Comparison of ENCODE assay signal across 19 cellular contexts in genomic region chr10:3534433-3534832, GRCh38.
DNase-seq lines count a peak whose midpoint lies in the region; ATAC-seq, FAIRE-seq and TF ChIP-seq lines count a peak whose summit lies in the region.
"Had no signal": no experiment of that assay in that cellular context is flagged by ENCODE, and none has a peak within 500 bp of the region (broad histone marks: within the 10 kb centered on the region; RNA-seq: fewer than 3 reads in every experiment).

No MANE protein-coding gene starts in this region.

- H3K27me3 ChIP-seq in HepG2 (ENCODE audit: control insufficient read depth in 1 of 2, insufficient read depth in 2 of 2, low read length in 2 of 2) (peaks cover 2 to 52% of the 10 kb centered on the region in 2 experiments; a peak in 3 of 5 replicates), right lobe of liver (no peaks in the 10 kb centered on the region), astrocyte (ENCODE audit: insufficient read depth, low read length) (no peaks in the 10 kb centered on the region)
- H3K27me3 ChIP-seq: BLaER1 treated with 17β-estradiol and CSF1 and Interleukin-3, amounts not matched to agents 10 nM and 100 nM had no signal

- H3K9me3 ChIP-seq in HepG2 (ENCODE audit: low read length) (no peaks in the 10 kb centered on the region), right lobe of liver (no peaks in the 10 kb centered on the region), astrocyte (ENCODE audit: insufficient read depth, low read depth, low read length) (no peaks in the 10 kb centered on the region)
- H3K9me3 ChIP-seq: BLaER1 treated with 17β-estradiol and CSF1 and Interleukin-3, amounts not matched to agents 10 nM and 100 nM had no signal

- FAIRE-seq in HepG2 (lab: Jason Lieb, UNC) (no peak), astrocyte (lab: Jason Lieb, UNC) (no peak)
- FAIRE-seq: GM12892, HTR-8/SVneo had no signal

- no peak for TF ChIP-seq POLR2A in HepG2 (IDR thresholded peaks at IDR 0.05; ENCODE audit: insufficient read depth in 1 of 2, low read depth in 2 of 2, low read length in 2 of 2)
- TF ChIP-seq POLR2A in right lobe of liver (IDR thresholded peaks at IDR 0.05) = no peak

- H3K4me2 ChIP-seq in HepG2 (ENCODE audit: low read depth, low read length) (no peak overlapping the region), astrocyte (ENCODE audit: low read length) (no peak overlapping the region)

- peak overlapping the region; percentile 10 for H3K27ac Mint-ChIP-seq in astrocyte (ENCODE audit: unreplicated experiment)
- no peak overlapping the region for H3K27ac Mint-ChIP-seq in activated T-helper 2 cell treated with anti-CD3 and anti-CD28 coated beads, Interferon-gamma antibody, Interleukin-2, Interleukin-4, amounts not matched to agents 10 μg/mL and 5 μg/mL and 100 μg/mL, durations not matched to agents 14 hours and 24 hours and 36 hours
- H3K27ac Mint-ChIP-seq: CD4-positive, CD25-positive, alpha-beta regulatory T cell had no signal

- H3K4me3 ChIP-seq in HepG2 (replicated peaks in 1 of 3; ENCODE audit: insufficient read depth in 1 of 3, low read depth in 2 of 3, low read length in 3 of 3) (no peak overlapping the region), right lobe of liver (no peak overlapping the region), astrocyte (ENCODE audit: insufficient read depth, low read depth, low read length) (no peak overlapping the region)
- H3K4me3 ChIP-seq: BLaER1 treated with 17β-estradiol and CSF1 and Interleukin-3, amounts not matched to agents 10 nM and 100 nM; GM23248 had no signal

- H3K79me2 ChIP-seq in HepG2 (ENCODE audit: insufficient read depth, low read length) (no peaks in the 10 kb centered on the region), astrocyte (ENCODE audit: insufficient read depth, low read length) (no peaks in the 10 kb centered on the region)

- H3K36me3 ChIP-seq in HepG2 (replicated peaks in 1 of 2; ENCODE audit: control insufficient read depth in 1 of 2, insufficient read depth in 2 of 2, low read length in 2 of 2) (no peaks in the 10 kb centered on the region), right lobe of liver (no peaks in the 10 kb centered on the region), astrocyte (ENCODE audit: insufficient read depth, low read length) (no peaks in the 10 kb centered on the region)
- H3K36me3 ChIP-seq: BLaER1 treated with 17β-estradiol and CSF1 and Interleukin-3, amounts not matched to agents 10 nM and 100 nM had no signal

- no TSS peak for BruUV-seq in HepG2 (replicated peaks; lab: Mats Ljungman, UMichigan)

- TF ChIP-seq RAD21 in HepG2 (CRISPR knock-in tag; IDR thresholded peaks at IDR 0.05) = no peak

- no peak for TF ChIP-seq EP300 in HepG2 (IDR thresholded peaks at IDR 0.05; ENCODE audit: low read depth in 2 of 2, low read length in 2 of 2)
- no peak for TF ChIP-seq EP300 in HepG2 (CRISPR knock-in tag; IDR thresholded peaks at IDR 0.05; ENCODE audit: borderline replicate concordance)

- H3K27ac ChIP-seq in HepG2 (ENCODE audit: extremely low read length, insufficient read depth, low read length) = no peak overlapping the region
- H3K27ac ChIP-seq in right lobe of liver = no peak overlapping the region
- no peak overlapping the region for H3K27ac ChIP-seq in astrocyte (ENCODE audit: low read depth, low read length)
- H3K27ac ChIP-seq: BLaER1 treated with 17β-estradiol and CSF1 and Interleukin-3, amounts not matched to agents 10 nM and 100 nM; GM23248 had no signal

- H3K36me3 Mint-ChIP-seq in astrocyte (ENCODE audit: low read depth, unreplicated experiment) = peaks cover 2% of the 10 kb centered on the region
- H3K36me3 Mint-ChIP-seq in activated T-helper 2 cell treated with anti-CD3 and anti-CD28 coated beads, Interferon-gamma antibody, Interleukin-2, Interleukin-4, amounts not matched to agents 10 μg/mL and 5 μg/mL and 100 μg/mL, durations not matched to agents 14 hours and 24 hours and 36 hours (ENCODE audit: low read depth) = no peaks in the 10 kb centered on the region
- H3K36me3 Mint-ChIP-seq: CD4-positive, CD25-positive, alpha-beta regulatory T cell had no signal

- H3K4me1 Mint-ChIP-seq in astrocyte (ENCODE audit: low read depth, unreplicated experiment) = peaks cover 25% of the 10 kb centered on the region
- peaks cover 6% of the 10 kb centered on the region for H3K4me1 Mint-ChIP-seq in activated T-helper 2 cell treated with anti-CD3 and anti-CD28 coated beads, Interferon-gamma antibody, Interleukin-2, Interleukin-4, amounts not matched to agents 10 μg/mL and 5 μg/mL and 100 μg/mL, durations not matched to agents 14 hours and 24 hours and 36 hours (ENCODE audit: low read depth)
- H3K4me1 Mint-ChIP-seq: CD4-positive, CD25-positive, alpha-beta regulatory T cell had no signal

- ATAC-seq in HepG2 (no peak), right lobe of liver (no peak), GM21786 (IDR thresholded peaks at IDR 0.05; ENCODE audit: unreplicated experiment) (no peak)

- DNase-seq in HepG2 (ENCODE audit: low spot score) = no peak
- DNase-seq in right lobe of liver = no peak
- DNase-seq in astrocyte (ENCODE audit: low read depth) = no peak
- peak; percentile 16 for DNase-seq in left kidney (ENCODE audit: low read depth, low spot score)
- DNase-seq in NCI-H526 (lab: John Stamatoyannopoulos, UW) = no peak
- no peak for DNase-seq in activated T-helper 2 cell treated with anti-CD3 and anti-CD28 coated beads, Interferon-gamma antibody, Interleukin-2, Interleukin-4, amounts not matched to agents 10 μg/mL and 5 μg/mL and 100 μg/mL, durations not matched to agents 14 hours and 24 hours and 36 hours (ENCODE audit: low spot score)
- DNase-seq in hepatic stellate cell (ENCODE audit: low spot score) = no peak
- DNase-seq: ACHN; CD4-positive, CD25-positive, alpha-beta regulatory T cell; DMS79; EL; GDM1; GM23248; H7; KBM-7 had no signal

- no peak for TF ChIP-seq CTCF in HepG2 (CRISPR knock-in tag; IDR thresholded peaks at IDR 0.05)
- no peak for TF ChIP-seq CTCF in right lobe of liver (IDR thresholded peaks at IDR 0.05)
- no peak for TF ChIP-seq CTCF in astrocyte (IDR thresholded peaks at IDR 0.05; ENCODE audit: insufficient read depth, low read depth, low read length)

- CTCF ChIA-PET in HepG2 (lab: Yijun Ruan, JAX; ENCODE audit: low intra/inter-chr PET ratio, low total read pairs) = no interaction called here

- H3K9me3 Mint-ChIP-seq in astrocyte (ENCODE audit: unreplicated experiment) = no peaks in the 10 kb centered on the region
- no peaks in the 10 kb centered on the region for H3K9me3 Mint-ChIP-seq in activated T-helper 2 cell treated with anti-CD3 and anti-CD28 coated beads, Interferon-gamma antibody, Interleukin-2, Interleukin-4, amounts not matched to agents 10 μg/mL and 5 μg/mL and 100 μg/mL, durations not matched to agents 14 hours and 24 hours and 36 hours

- H3K4me1 ChIP-seq in HepG2 (ENCODE audit: insufficient read depth, low read length) (no peaks in the 10 kb centered on the region), right lobe of liver (no peaks in the 10 kb centered on the region), astrocyte (ENCODE audit: insufficient read depth, low read length) (peaks cover 24% of the 10 kb centered on the region)

- H3K9ac ChIP-seq in HepG2 (ENCODE audit: insufficient read depth, low read depth, low read length) (no peak overlapping the region), astrocyte (ENCODE audit: low read length) (no peak overlapping the region)
- H3K9ac ChIP-seq: BLaER1 treated with 17β-estradiol and CSF1 and Interleukin-3, amounts not matched to agents 10 nM and 100 nM; GM23248 had no signal

- intact Hi-C loops in HepG2 (cut with micrococcal nuclease; ENCODE audit: unreplicated experiment) (no loop called here), right lobe of liver (cut with DNase I) (no loop called here)
- intact Hi-C loops in activated T-helper 2 cell treated with anti-CD3 and anti-CD28 coated beads, Interferon-gamma antibody, Interleukin-2, Interleukin-4, amounts not matched to agents 10 μg/mL and 5 μg/mL and 100 μg/mL, durations not matched to agents 14 hours and 24 hours and 36 hours (cut with micrococcal nuclease) = no loop called here

- POLR2A ChIA-PET in HepG2 (lab: Yijun Ruan, JAX) = no interaction called here

- H4K20me1 ChIP-seq in HepG2 (ENCODE audit: insufficient read depth, low read length) (no peaks in the 10 kb centered on the region), astrocyte (ENCODE audit: insufficient read depth, low read length) (no peaks in the 10 kb centered on the region)
- H4K20me1 ChIP-seq: BLaER1 treated with 17β-estradiol and CSF1 and Interleukin-3, amounts not matched to agents 10 nM and 100 nM had no signal

- H3K27me3 Mint-ChIP-seq in astrocyte (ENCODE audit: low read depth, unreplicated experiment) = no peaks in the 10 kb centered on the region
- peaks cover 10% of the 10 kb centered on the region for H3K27me3 Mint-ChIP-seq in activated T-helper 2 cell treated with anti-CD3 and anti-CD28 coated beads, Interferon-gamma antibody, Interleukin-2, Interleukin-4, amounts not matched to agents 10 μg/mL and 5 μg/mL and 100 μg/mL, durations not matched to agents 14 hours and 24 hours and 36 hours (ENCODE audit: low read depth)
- H3K27me3 Mint-ChIP-seq: CD4-positive, CD25-positive, alpha-beta regulatory T cell had no signal

- no peak overlapping the region for H3K4me3 Mint-ChIP-seq in astrocyte (ENCODE audit: unreplicated experiment)
- H3K4me3 Mint-ChIP-seq in activated T-helper 2 cell treated with anti-CD3 and anti-CD28 coated beads, Interferon-gamma antibody, Interleukin-2, Interleukin-4, amounts not matched to agents 10 μg/mL and 5 μg/mL and 100 μg/mL, durations not matched to agents 14 hours and 24 hours and 36 hours (ENCODE audit: low read depth) = no peak overlapping the region
- H3K4me3 Mint-ChIP-seq: CD4-positive, CD25-positive, alpha-beta regulatory T cell had no signal

- WGBS in HepG2 (ENCODE audit: low lambda C conversion rate) = 49% methylated on average over 10 of the region's 10 CpGs
- 75% methylated on average over 4 of the region's 10 CpGs for WGBS in right lobe of liver (ENCODE audit: insufficient coverage, low coverage, low lambda C conversion rate, missing lambda C conversion rate)

- H2AFZ ChIP-seq in HepG2 (ENCODE audit: low read length) (no peak overlapping the region), astrocyte (ENCODE audit: low read depth, low read length) (no peak overlapping the region)
- H2AFZ ChIP-seq: GM23248 had no signal

- in situ Hi-C loops in HepG2 (cut with HindIII; ENCODE audit: extremely low pct_ligation_motif_present, low pct_unique_long_range_greater_than_20kb) = no loop called here

TF ChIP-seq in HepG2, 621 proteins besides CTCF, POLR2A, EP300 and RAD21 (continues in another document):
- TF ChIP-seq ATF7 (IDR thresholded peaks at IDR 0.05) (peak; percentile 67), ATF7 (CRISPR knock-in tag; IDR thresholded peaks at IDR 0.05) (no peak), ZNF484 (CRISPR knock-in tag; IDR thresholded peaks at IDR 0.05; ENCODE audit: borderline replicate concordance, low read depth) (no peak), CREB1 (IDR thresholded peaks at IDR 0.05) (peak; percentile 62), CREB1 (CRISPR knock-in tag; IDR thresholded peaks at IDR 0.05) (no peak), MBD4 (IDR thresholded peaks at IDR 0.05; ENCODE audit: borderline replicate concordance, low read length) (no peak), NONO (IDR thresholded peaks at IDR 0.05) (no peak), NONO (CRISPR knock-in tag; conservative IDR thresholded peaks at IDR 0.05) (no peak)
